In genomic region chr2:121257476-121257831, GRCh38 we compare ENCODE assay signal across 1 cellular context.
TF ChIP-seq lines count a peak whose summit lies in the region.

No MANE protein-coding gene starts in this region.

TF ChIP-seq in endothelial cell of umbilical vein, 7 proteins besides CTCF, POLR2A, EP300 and RAD21 (continued from another document):
- TF ChIP-seq POLR2AphosphoS5 (IDR thresholded peaks at IDR 0.05; ENCODE audit: insufficient read depth, low read depth, low read length): no peak
- no peak for TF ChIP-seq EZH2 (IDR thresholded peaks at IDR 0.05; ENCODE audit: borderline replicate concordance, low read depth, low read length, severe bottlenecking)
